In the genomic region with DNA sequence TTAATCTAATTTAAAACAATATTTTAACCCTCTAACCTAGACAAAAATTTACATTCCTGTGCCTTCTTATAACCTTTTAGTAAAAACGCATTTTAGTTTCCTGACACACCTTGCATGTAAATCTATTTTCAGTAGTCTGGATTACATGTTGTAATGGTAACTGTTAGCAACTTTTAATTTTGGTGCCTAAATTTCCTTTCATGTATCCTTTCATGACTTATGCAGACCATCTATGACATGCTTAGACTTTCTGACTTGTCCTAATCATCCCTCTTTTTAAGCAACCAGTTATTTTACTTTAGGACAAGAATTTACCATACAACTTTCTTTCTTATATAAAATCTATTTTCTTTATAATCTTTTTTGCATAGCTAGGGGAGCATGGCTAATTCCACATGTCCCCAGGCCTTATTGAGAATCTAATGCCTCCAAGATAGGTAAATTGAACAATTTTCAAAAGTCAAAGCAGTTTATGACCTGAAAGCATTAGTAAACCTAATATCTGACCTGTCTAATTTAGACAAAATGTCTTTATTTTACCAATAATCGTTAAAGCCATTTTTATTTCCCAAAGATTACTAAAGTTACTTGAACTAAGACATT, we compare ENCODE assay signal across 1 cellular context.
TF ChIP-seq lines count a peak whose summit lies in the region.

No MANE protein-coding gene starts in this region.

TF ChIP-seq in HEK293, 187 proteins besides CTCF, POLR2A, EP300 and RAD21 (continued from another document and continues in another):
- TF ChIP-seq, protein P1, sequence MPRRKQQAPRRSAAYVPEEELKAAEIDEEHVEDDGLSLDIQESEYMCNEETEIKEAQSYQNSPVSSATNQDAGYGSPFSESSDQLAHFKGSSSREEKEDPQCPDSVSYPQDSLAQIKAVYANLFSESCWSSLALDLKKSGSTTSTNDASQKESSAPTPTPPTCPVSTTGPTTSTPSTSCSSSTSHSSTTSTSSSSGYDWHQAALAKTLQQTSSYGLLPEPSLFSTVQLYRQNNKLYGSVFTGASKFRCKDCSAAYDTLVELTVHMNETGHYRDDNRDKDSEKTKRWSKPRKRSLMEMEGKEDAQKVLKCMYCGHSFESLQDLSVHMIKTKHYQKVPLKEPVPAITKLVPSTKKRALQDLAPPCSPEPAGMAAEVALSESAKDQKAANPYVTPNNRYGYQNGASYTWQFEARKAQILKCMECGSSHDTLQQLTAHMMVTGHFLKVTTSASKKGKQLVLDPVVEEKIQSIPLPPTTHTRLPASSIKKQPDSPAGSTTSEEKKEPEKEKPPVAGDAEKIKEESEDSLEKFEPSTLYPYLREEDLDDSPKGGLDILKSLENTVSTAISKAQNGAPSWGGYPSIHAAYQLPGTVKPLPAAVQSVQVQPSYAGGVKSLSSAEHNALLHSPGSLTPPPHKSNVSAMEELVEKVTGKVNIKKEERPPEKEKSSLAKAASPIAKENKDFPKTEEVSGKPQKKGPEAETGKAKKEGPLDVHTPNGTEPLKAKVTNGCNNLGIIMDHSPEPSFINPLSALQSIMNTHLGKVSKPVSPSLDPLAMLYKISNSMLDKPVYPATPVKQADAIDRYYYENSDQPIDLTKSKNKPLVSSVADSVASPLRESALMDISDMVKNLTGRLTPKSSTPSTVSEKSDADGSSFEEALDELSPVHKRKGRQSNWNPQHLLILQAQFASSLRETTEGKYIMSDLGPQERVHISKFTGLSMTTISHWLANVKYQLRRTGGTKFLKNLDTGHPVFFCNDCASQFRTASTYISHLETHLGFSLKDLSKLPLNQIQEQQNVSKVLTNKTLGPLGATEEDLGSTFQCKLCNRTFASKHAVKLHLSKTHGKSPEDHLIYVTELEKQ (tag by site-specific recombination; IDR thresholded peaks at IDR 0.05; ENCODE audit: borderline replicate concordance), result no peak
- TF ChIP-seq REPIN1 (tag by site-specific recombination; IDR thresholded peaks at IDR 0.05; ENCODE audit: low read depth) (no peak), ZXDB (tag by site-specific recombination; IDR thresholded peaks at IDR 0.05) (no peak), ZBTB1 (tag by site-specific recombination; IDR thresholded peaks at IDR 0.05) (no peak), ZSCAN30 (tag by site-specific recombination; IDR thresholded peaks at IDR 0.05) (no peak), ZNF292 (tag by site-specific recombination; IDR thresholded peaks at IDR 0.05; ENCODE audit: borderline replicate concordance, low read depth) (no peak), WT1 (tag by site-specific recombination; IDR thresholded peaks at IDR 0.05) (no peak), ZNF184 (tag by site-specific recombination; IDR thresholded peaks at IDR 0.05) (0 out of 2 replicates have a peak, but pooled peaks have one; percentile 50), ZNF366 (tag by site-specific recombination; conservative IDR thresholded peaks at IDR 0.05) (no peak), KLF1 (tag by site-specific recombination; IDR thresholded peaks at IDR 0.05) (no peak), ZNF510 (tag by site-specific recombination; IDR thresholded peaks at IDR 0.05; ENCODE audit: insufficient replicate concordance) (peak; percentile 54), ZNF23 (tag by site-specific recombination; IDR thresholded peaks at IDR 0.05; ENCODE audit: borderline replicate concordance) (no peak), ZNF354C (tag by site-specific recombination; IDR thresholded peaks at IDR 0.05; ENCODE audit: borderline replicate concordance, low read depth) (no peak), ZNF626 (tag by site-specific recombination; IDR thresholded peaks at IDR 0.05) (peak; percentile 91), ZNF2 (tag by site-specific recombination; IDR thresholded peaks at IDR 0.05) (no peak), ZNF660 (tag by site-specific recombination; IDR thresholded peaks at IDR 0.05) (no peak), HOXA7 (CRISPR knock-in tag; IDR thresholded peaks at IDR 0.05; ENCODE audit: borderline replicate concordance) (no peak), ZNF776 (tag by site-specific recombination; IDR thresholded peaks at IDR 0.05; ENCODE audit: borderline replicate concordance) (no peak), ZEB2 (tag by site-specific recombination; IDR thresholded peaks at IDR 0.05) (no peak), ZNF24 (tag by site-specific recombination; IDR thresholded peaks at IDR 0.05) (no peak), SCRT1 (tag by site-specific recombination; IDR thresholded peaks at IDR 0.05; ENCODE audit: borderline replicate concordance) (no peak), SETDB1 (IDR thresholded peaks at IDR 0.05; ENCODE audit: insufficient read length, low read length) (peak; percentile 100), ZNF169 (tag by site-specific recombination; IDR thresholded peaks at IDR 0.05) (no peak), ZNF596 (tag by site-specific recombination; IDR thresholded peaks at IDR 0.05) (no peak), YY2 (tag by site-specific recombination; IDR thresholded peaks at IDR 0.05) (no peak), ZNF155 (tag by site-specific recombination; IDR thresholded peaks at IDR 0.05) (no peak), ZNF112 (tag by site-specific recombination; IDR thresholded peaks at IDR 0.05) (no peak), ZNF654 (tag by site-specific recombination; IDR thresholded peaks at IDR 0.05; ENCODE audit: low read depth) (no peak), ZNF121 (tag by site-specific recombination; IDR thresholded peaks at IDR 0.05) (no peak), ZNF530 (tag by site-specific recombination; IDR thresholded peaks at IDR 0.05; ENCODE audit: low read depth) (0 out of 2 replicates have a peak, but pooled peaks have one; percentile 28)
- TF ChIP-seq, protein P2, sequence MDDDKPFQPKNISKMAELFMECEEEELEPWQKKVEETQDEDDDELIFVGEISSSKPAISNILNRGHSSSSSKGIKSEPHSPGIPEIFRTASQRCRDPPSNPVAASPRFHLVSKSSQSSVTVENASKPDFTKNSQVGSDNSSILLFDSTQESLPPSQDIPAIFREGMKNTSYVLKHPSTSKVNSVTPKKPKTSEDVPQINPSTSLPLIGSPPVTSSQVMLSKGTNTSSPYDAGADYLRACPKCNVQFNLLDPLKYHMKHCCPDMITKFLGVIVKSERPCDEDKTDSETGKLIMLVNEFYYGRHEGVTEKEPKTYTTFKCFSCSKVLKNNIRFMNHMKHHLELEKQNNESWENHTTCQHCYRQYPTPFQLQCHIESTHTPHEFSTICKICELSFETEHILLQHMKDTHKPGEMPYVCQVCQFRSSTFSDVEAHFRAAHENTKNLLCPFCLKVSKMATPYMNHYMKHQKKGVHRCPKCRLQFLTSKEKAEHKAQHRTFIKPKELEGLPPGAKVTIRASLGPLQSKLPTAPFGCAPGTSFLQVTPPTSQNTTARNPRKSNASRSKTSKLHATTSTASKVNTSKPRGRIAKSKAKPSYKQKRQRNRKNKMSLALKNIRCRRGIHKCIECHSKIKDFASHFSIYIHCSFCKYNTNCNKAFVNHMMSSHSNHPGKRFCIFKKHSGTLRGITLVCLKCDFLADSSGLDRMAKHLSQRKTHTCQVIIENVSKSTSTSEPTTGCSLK (tag by site-specific recombination; IDR thresholded peaks at IDR 0.05), result no peak
- TF ChIP-seq, protein P3, sequence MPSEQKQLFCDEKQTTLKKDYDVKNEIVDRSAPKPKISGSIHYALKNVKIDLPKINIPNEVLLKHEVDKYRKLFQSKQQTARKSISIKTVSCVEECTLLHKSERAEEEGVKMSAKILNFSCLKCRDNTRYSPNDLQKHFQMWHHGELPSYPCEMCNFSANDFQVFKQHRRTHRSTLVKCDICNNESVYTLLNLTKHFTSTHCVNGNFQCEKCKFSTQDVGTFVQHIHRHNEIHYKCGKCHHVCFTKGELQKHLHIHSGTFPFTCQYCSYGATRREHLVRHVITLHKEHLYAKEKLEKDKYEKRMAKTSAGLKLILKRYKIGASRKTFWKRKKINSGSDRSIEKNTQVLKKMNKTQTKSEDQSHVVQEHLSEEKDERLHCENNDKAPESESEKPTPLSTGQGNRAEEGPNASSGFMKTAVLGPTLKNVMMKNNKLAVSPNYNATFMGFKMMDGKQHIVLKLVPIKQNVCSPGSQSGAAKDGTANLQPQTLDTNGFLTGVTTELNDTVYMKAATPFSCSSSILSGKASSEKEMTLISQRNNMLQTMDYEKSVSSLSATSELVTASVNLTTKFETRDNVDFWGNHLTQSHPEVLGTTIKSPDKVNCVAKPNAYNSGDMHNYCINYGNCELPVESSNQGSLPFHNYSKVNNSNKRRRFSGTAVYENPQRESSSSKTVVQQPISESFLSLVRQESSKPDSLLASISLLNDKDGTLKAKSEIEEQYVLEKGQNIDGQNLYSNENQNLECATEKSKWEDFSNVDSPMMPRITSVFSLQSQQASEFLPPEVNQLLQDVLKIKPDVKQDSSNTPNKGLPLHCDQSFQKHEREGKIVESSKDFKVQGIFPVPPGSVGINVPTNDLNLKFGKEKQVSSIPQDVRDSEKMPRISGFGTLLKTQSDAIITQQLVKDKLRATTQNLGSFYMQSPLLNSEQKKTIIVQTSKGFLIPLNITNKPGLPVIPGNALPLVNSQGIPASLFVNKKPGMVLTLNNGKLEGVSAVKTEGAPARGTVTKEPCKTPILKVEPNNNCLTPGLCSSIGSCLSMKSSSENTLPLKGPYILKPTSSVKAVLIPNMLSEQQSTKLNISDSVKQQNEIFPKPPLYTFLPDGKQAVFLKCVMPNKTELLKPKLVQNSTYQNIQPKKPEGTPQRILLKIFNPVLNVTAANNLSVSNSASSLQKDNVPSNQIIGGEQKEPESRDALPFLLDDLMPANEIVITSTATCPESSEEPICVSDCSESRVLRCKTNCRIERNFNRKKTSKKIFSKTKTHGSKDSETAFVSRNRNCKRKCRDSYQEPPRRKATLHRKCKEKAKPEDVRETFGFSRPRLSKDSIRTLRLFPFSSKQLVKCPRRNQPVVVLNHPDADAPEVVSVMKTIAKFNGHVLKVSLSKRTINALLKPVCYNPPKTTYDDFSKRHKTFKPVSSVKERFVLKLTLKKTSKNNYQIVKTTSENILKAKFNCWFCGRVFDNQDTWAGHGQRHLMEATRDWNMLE (tag by site-specific recombination; conservative IDR thresholded peaks at IDR 0.05; ENCODE audit: low read depth), result peak; percentile 51; the same call in 1 of the 2 replicates
- TF ChIP-seq, protein P4, sequence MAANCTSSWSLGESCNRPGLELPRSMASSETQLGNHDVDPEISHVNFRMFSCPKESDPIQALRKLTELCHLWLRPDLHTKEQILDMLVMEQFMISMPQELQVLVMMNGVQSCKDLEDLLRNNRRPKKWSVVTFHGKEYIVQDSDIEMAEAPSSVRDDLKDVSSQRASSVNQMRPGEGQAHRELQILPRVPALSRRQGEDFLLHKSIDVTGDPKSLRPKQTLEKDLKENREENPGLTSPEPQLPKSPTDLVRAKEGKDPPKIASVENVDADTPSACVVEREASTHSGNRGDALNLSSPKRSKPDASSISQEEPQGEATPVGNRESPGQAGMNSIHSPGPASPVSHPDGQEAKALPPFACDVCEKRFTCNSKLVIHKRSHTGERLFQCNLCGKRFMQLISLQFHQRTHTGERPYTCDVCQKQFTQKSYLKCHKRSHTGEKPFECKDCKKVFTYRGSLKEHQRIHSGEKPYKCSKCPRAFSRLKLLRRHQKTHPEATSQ (tag by site-specific recombination; IDR thresholded peaks at IDR 0.05), result no peak
- TF ChIP-seq, protein P5, sequence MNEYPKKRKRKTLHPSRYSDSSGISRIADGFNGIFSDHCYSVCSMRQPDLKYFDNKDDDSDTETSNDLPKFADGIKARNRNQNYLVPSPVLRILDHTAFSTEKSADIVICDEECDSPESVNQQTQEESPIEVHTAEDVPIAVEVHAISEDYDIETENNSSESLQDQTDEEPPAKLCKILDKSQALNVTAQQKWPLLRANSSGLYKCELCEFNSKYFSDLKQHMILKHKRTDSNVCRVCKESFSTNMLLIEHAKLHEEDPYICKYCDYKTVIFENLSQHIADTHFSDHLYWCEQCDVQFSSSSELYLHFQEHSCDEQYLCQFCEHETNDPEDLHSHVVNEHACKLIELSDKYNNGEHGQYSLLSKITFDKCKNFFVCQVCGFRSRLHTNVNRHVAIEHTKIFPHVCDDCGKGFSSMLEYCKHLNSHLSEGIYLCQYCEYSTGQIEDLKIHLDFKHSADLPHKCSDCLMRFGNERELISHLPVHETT (tag by site-specific recombination; IDR thresholded peaks at IDR 0.05), result 0 out of 2 replicates have a peak, but pooled peaks have one; percentile 54
- TF ChIP-seq, protein P6, sequence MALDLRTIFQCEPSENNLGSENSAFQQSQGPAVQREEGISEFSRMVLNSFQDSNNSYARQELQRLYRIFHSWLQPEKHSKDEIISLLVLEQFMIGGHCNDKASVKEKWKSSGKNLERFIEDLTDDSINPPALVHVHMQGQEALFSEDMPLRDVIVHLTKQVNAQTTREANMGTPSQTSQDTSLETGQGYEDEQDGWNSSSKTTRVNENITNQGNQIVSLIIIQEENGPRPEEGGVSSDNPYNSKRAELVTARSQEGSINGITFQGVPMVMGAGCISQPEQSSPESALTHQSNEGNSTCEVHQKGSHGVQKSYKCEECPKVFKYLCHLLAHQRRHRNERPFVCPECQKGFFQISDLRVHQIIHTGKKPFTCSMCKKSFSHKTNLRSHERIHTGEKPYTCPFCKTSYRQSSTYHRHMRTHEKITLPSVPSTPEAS (tag by site-specific recombination; IDR thresholded peaks at IDR 0.05), result no peak
- TF ChIP-seq, protein P7, sequence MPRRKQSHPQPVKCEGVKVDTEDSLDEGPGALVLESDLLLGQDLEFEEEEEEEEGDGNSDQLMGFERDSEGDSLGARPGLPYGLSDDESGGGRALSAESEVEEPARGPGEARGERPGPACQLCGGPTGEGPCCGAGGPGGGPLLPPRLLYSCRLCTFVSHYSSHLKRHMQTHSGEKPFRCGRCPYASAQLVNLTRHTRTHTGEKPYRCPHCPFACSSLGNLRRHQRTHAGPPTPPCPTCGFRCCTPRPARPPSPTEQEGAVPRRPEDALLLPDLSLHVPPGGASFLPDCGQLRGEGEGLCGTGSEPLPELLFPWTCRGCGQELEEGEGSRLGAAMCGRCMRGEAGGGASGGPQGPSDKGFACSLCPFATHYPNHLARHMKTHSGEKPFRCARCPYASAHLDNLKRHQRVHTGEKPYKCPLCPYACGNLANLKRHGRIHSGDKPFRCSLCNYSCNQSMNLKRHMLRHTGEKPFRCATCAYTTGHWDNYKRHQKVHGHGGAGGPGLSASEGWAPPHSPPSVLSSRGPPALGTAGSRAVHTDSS (tag by site-specific recombination; IDR thresholded peaks at IDR 0.05), result no peak
- TF ChIP-seq, protein P8, sequence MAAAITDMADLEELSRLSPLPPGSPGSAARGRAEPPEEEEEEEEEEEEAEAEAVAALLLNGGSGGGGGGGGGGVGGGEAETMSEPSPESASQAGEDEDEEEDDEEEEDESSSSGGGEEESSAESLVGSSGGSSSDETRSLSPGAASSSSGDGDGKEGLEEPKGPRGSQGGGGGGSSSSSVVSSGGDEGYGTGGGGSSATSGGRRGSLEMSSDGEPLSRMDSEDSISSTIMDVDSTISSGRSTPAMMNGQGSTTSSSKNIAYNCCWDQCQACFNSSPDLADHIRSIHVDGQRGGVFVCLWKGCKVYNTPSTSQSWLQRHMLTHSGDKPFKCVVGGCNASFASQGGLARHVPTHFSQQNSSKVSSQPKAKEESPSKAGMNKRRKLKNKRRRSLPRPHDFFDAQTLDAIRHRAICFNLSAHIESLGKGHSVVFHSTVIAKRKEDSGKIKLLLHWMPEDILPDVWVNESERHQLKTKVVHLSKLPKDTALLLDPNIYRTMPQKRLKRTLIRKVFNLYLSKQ (tag by site-specific recombination; IDR thresholded peaks at IDR 0.05; ENCODE audit: borderline replicate concordance), result no peak
- TF ChIP-seq, protein P9, sequence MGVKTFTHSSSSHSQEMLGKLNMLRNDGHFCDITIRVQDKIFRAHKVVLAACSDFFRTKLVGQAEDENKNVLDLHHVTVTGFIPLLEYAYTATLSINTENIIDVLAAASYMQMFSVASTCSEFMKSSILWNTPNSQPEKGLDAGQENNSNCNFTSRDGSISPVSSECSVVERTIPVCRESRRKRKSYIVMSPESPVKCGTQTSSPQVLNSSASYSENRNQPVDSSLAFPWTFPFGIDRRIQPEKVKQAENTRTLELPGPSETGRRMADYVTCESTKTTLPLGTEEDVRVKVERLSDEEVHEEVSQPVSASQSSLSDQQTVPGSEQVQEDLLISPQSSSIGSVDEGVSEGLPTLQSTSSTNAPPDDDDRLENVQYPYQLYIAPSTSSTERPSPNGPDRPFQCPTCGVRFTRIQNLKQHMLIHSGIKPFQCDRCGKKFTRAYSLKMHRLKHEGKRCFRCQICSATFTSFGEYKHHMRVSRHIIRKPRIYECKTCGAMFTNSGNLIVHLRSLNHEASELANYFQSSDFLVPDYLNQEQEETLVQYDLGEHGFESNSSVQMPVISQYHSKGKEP (tag by site-specific recombination; IDR thresholded peaks at IDR 0.05), result no peak
